ENCODE assay signal across 8 cellular contexts in genomic region chr4:145179201-145179860, GRCh38. TPM values are rescaled to one million over a fixed set of nuclear protein-coding genes. Genes with fewer than 3 reads are reported as not detected.
A peak's percentile ranks its signal among the peaks of the same experiment; 100 is the strongest.
DNase-seq lines count a peak whose midpoint lies in the region; ATAC-seq, FAIRE-seq and TF ChIP-seq lines count a peak whose summit lies in the region.

No MANE protein-coding gene starts in this region.

- peak overlapping the region; percentile 97 for H3K27ac ChIP-seq in suprapubic skin

- ATAC-seq in GM18909 (IDR thresholded peaks at IDR 0.05; ENCODE audit: poor library complexity, unreplicated experiment) (peak; percentile 47), HG03139 (IDR thresholded peaks at IDR 0.05; ENCODE audit: unreplicated experiment) (peak; percentile 43)

- H3K4me3 ChIP-seq in AG09309 (ENCODE audit: control insufficient read depth, low read depth, low read length) = peak overlapping the region; percentile 70
- H3K4me3 ChIP-seq in suprapubic skin = peak overlapping the region; percentile 84

- no peak for TF ChIP-seq CTCF in AG09309 (IDR thresholded peaks at IDR 0.05; ENCODE audit: control insufficient read depth, insufficient read depth, low read depth, low read length, missing control alignments)
- TF ChIP-seq CTCF in suprapubic skin (IDR thresholded peaks at IDR 0.05) = no peak

- no peaks in the 10 kb centered on the region for H3K36me3 ChIP-seq in suprapubic skin

- no peak for TF ChIP-seq EP300 in suprapubic skin (IDR thresholded peaks at IDR 0.05)

- FAIRE-seq in frontal cortex (lab: Jason Lieb, UNC) = no peak

- DNase-seq in AG09309 (ENCODE audit: low read depth) (no peak), RPMI8226 (peak; percentile 76), frontal cortex (ENCODE audit: low spot score in 2 of 2) (peak; percentile 64 to 67), nucleus accumbens (lab: John Stamatoyannopoulos, UW) (peak in 52 of 56 donors; percentile 5 to 78 (median 56)), suprapubic skin (ENCODE audit: low spot score in 2 of 2) (peak; percentile 75 to 85)
- peak; percentile 70 for DNase-seq in activated gamma-delta T cell treated with anti-CD3 and anti-CD28 coated beads, Interleukin-2, amount 50 U/mL, for 16 hours (ENCODE audit: low read depth)

- no peaks in the 10 kb centered on the region for H3K9me3 ChIP-seq in suprapubic skin

- H3K4me1 ChIP-seq in suprapubic skin = peaks cover 43% of the 10 kb centered on the region

- WGBS in suprapubic skin = 0% methylated on average over 28 of the region's 36 CpGs

- peak in 1 of 2 donors; percentile 7 for TF ChIP-seq POLR2A in suprapubic skin (IDR thresholded peaks at IDR 0.05)

- no peaks in the 10 kb centered on the region for H3K27me3 ChIP-seq in suprapubic skin

RNA-seq across cellular contexts. Expression of gene OTUD4, which starts 1.1 kb away (rescaled TPM):
- total RNA-seq in frontal cortex = 33.4 TPM
- 10 to 100 TPM; 31.7 to 43.6 (median 41.2) TPM for total RNA-seq in suprapubic skin
